Comparison of ENCODE assay signal across 8 cellular contexts in genomic region chr1:31788825-31789256, GRCh38. TPM values are rescaled to one million over a fixed set of nuclear protein-coding genes. Genes with fewer than 3 reads are reported as not detected.
DNase-seq lines count a peak whose midpoint lies in the region; ATAC-seq, FAIRE-seq and TF ChIP-seq lines count a peak whose summit lies in the region.

No MANE protein-coding gene starts in this region.

- no peak overlapping the region for H3K14ac ChIP-seq in H9 (ENCODE audit: insufficient read depth, low read length)

- POLR2A ChIA-PET in K562 (lab: Yijun Ruan, JAX), result interaction anchor here (0.6 to 1.5 kb wide), 20 partner anchors 8 to 285 kb away, joined by 3 to 9 read pairs (median 3); partner anchors contain the start of genes KHDRBS1, PEF1 and PTP4A2

- no peak overlapping the region for H2AK5ac ChIP-seq in H9 (ENCODE audit: insufficient read length, low read length)

- CTCF ChIA-PET in K562 (lab: Yijun Ruan, JAX; ENCODE audit: low intra/inter-chr PET ratio), result interaction anchor here (0.5 to 3.1 kb wide), 7 partner anchors 24 to 605 kb away, joined by 3 to 48 read pairs (median 7); no protein-coding TSS in a partner anchor

- peaks cover 3% of the 10 kb centered on the region; the same call in 1 of the 2 replicates for H3K4me1 ChIP-seq in H9 (ENCODE audit: insufficient read depth, low read length)
- peaks cover 9 to 29% of the 10 kb centered on the region in 2 experiments; a peak in 4 of 5 replicates for H3K4me1 ChIP-seq in K562 (replicated peaks in 1 of 2; ENCODE audit: control insufficient read depth in 2 of 2, insufficient read depth in 2 of 2, low read length in 2 of 2)
- H3K4me1 ChIP-seq in keratinocyte (ENCODE audit: control insufficient read depth, extremely low read depth, insufficient read depth, low read length), result peaks cover 11% of the 10 kb centered on the region

- H3K9ac ChIP-seq in H9 (ENCODE audit: extremely low read depth, insufficient read length, low read length), result no peak overlapping the region
- peak overlapping the region; percentile 93 to 95; a peak in 3 of 4 replicates for H3K9ac ChIP-seq in K562 (ENCODE audit: insufficient read depth in 1 of 2, low read depth in 2 of 2, low read length in 2 of 2)
- peak overlapping the region; percentile 90 for H3K9ac ChIP-seq in keratinocyte (ENCODE audit: control insufficient read depth, extremely low read depth, insufficient read depth, low read length)

- no peak overlapping the region for H3K56ac ChIP-seq in H9 (ENCODE audit: insufficient read length, low read depth, low read length)

- H3K4me3 Mint-ChIP-seq in H9, result peak overlapping the region; percentile 81 to 92
- H3K4me3 Mint-ChIP-seq in stimulated activated naive CD8-positive, alpha-beta T cell treated with anti-CD3 and anti-CD28 coated beads, Interleukin-15, amount 100 ng/mL, for 72 hours, result peak overlapping the region; percentile 83 to 88

- H3K27ac ChIP-seq in H9 (ENCODE audit: insufficient read length, low read depth, low read length) (no peak overlapping the region), K562 (ENCODE audit: extremely low read depth, low read depth, low read length) (peak overlapping the region; percentile 89; the same call in 2 of the 3 replicates), keratinocyte (ENCODE audit: control insufficient read depth, insufficient read depth, low read length) (peak overlapping the region; percentile 93)

- H2AFZ ChIP-seq in H9 (ENCODE audit: low read length), result no peak overlapping the region
- peak overlapping the region; percentile 100 for H2AFZ ChIP-seq in K562 (ENCODE audit: low read depth, low read length)
- H2AFZ ChIP-seq in keratinocyte (ENCODE audit: control insufficient read depth, low read length), result peak overlapping the region; percentile 91

- H2BK12ac ChIP-seq in H9 (ENCODE audit: insufficient read length, low read depth, low read length), result no peak overlapping the region

- no peak for TF ChIP-seq EP300 in K562 (IDR thresholded peaks at IDR 0.05; ENCODE audit: low read length)

- peaks cover 8 to 18% of the 10 kb centered on the region in 2 experiments for H3K4me1 Mint-ChIP-seq in H9
- peaks cover 25% of the 10 kb centered on the region for H3K4me1 Mint-ChIP-seq in stimulated activated naive CD8-positive, alpha-beta T cell treated with anti-CD3 and anti-CD28 coated beads, Interleukin-15, amount 100 ng/mL, for 72 hours

- no peak for TF ChIP-seq CTCF in H9 (conservative IDR thresholded peaks at IDR 0.05)
- no peak for TF ChIP-seq CTCF in K562 (IDR thresholded peaks at IDR 0.05 in 2 of 3, conservative IDR thresholded peaks at IDR 0.05 in 1 of 3; ENCODE audit: insufficient read depth in 2 of 3, low read depth in 1 of 3, low read length in 3 of 3)
- TF ChIP-seq CTCF in keratinocyte (optimal IDR thresholded peaks at IDR 0.05 in 1 of 3, IDR thresholded peaks at IDR 0.05 in 1 of 3, conservative IDR thresholded peaks at IDR 0.05 in 1 of 3; ENCODE audit: extremely low read depth in 1 of 3, insufficient read depth in 2 of 3, low read length in 3 of 3), result no peak

- H3K23me2 ChIP-seq in H9 (ENCODE audit: insufficient read length, low read depth, low read length, poor library complexity, severe bottlenecking), result peaks cover 6% of the 10 kb centered on the region

- H4K5ac ChIP-seq in H9 (ENCODE audit: insufficient read length, low read depth, low read length), result no peak overlapping the region

- peak overlapping the region; percentile 88 for H3K4me2 ChIP-seq in H9 (ENCODE audit: insufficient read depth, insufficient read length, low read length)
- peak overlapping the region; percentile 96 for H3K4me2 ChIP-seq in K562 (ENCODE audit: insufficient read depth, low read length)
- peak overlapping the region; percentile 99 for H3K4me2 ChIP-seq in keratinocyte (ENCODE audit: control insufficient read depth, extremely low read depth, insufficient read depth, low read depth, low read length)

- in situ Hi-C loops in K562 (cut with MboI), result no loop called here

- H4K91ac ChIP-seq in H9 (ENCODE audit: insufficient read length, low read depth, low read length), result no peak overlapping the region

- no peak for TF ChIP-seq RAD21 in K562 (CRISPR knock-in tag; conservative IDR thresholded peaks at IDR 0.05 in 1 of 2, IDR thresholded peaks at IDR 0.05 in 1 of 2)

- H3K18ac ChIP-seq in H9 (ENCODE audit: insufficient read length, low read depth, low read length), result no peak overlapping the region

- H4K8ac ChIP-seq in H9 (replicated peaks; ENCODE audit: insufficient read length, low read depth, low read length), result no peak overlapping the region

- H3K27me3 Mint-ChIP-seq in H9 (ENCODE audit: low read depth), result no peaks in the 10 kb centered on the region; the same call in 1 of the 2 replicates
- no peaks in the 10 kb centered on the region for H3K27me3 Mint-ChIP-seq in stimulated activated naive CD8-positive, alpha-beta T cell treated with anti-CD3 and anti-CD28 coated beads, Interleukin-15, amount 100 ng/mL, for 72 hours

- peak overlapping the region in 2 of 3 experiments; percentile 76 to 81; a peak in 2 of 7 replicates for H3K27ac Mint-ChIP-seq in H9
- H3K27ac Mint-ChIP-seq in stimulated activated naive CD8-positive, alpha-beta T cell treated with anti-CD3 and anti-CD28 coated beads, Interleukin-15, amount 100 ng/mL, for 72 hours, result peak overlapping the region in 1 of 2 donors; percentile 38

- intact Hi-C loops in K562 (cut with micrococcal nuclease), result loop anchor here (1.0 to 10.0 kb wide), 5 partner anchors 24 to 276 kb away; no protein-coding TSS in a partner anchor

- H3K27me3 ChIP-seq in H9 (ENCODE audit: insufficient read depth, low read length), result no peaks in the 10 kb centered on the region
- H3K27me3 ChIP-seq in K562 (ENCODE audit: control insufficient read depth in 2 of 2, insufficient read depth in 2 of 2, low read length in 2 of 2), result peaks cover 16 to 42% of the 10 kb centered on the region in 2 experiments
- no peaks in the 10 kb centered on the region for H3K27me3 ChIP-seq in keratinocyte (ENCODE audit: control insufficient read depth, extremely low read depth, insufficient read depth, low read length)

- H2BK15ac ChIP-seq in H9 (ENCODE audit: low read depth, low read length), result no peak overlapping the region

- peaks cover 4% of the 10 kb centered on the region for H3K9me1 ChIP-seq in K562 (ENCODE audit: control insufficient read depth, insufficient read depth, low read length)
- no peaks in the 10 kb centered on the region for H3K9me1 ChIP-seq in keratinocyte (ENCODE audit: control insufficient read depth, extremely low read depth, insufficient read depth, low read length)

- no peaks in the 10 kb centered on the region for H3K9me3 ChIP-seq in H9 (ENCODE audit: control insufficient read depth, low read depth, low read length)
- H3K9me3 ChIP-seq in K562 (replicated peaks; ENCODE audit: control insufficient read depth, insufficient read depth, low read depth, low read length), result no peaks in the 10 kb centered on the region
- H3K9me3 ChIP-seq in keratinocyte (ENCODE audit: control insufficient read depth, low read depth, low read length), result no peaks in the 10 kb centered on the region

- no peak overlapping the region for H2BK5ac ChIP-seq in H9 (ENCODE audit: insufficient read length, low read length)

- TF ChIP-seq POLR2A in K562 (conservative IDR thresholded peaks at IDR 0.05), result no peak

- FAIRE-seq in K562 (lab: Jason Lieb, UNC) (no peak), keratinocyte (lab: Jason Lieb, UNC) (peak; percentile 23)

- H3K4ac ChIP-seq in H9 (ENCODE audit: low read depth, low read length), result no peak overlapping the region

- WGBS in H9 (ENCODE audit: extremely low coverage, insufficient read length, low lambda C conversion rate), result no CpG with 5 or more reads among the region's 22 CpGs
- WGBS in K562 (ENCODE audit: insufficient coverage, low coverage, missing lambda C conversion rate), result 1% methylated on average over 17 of the region's 22 CpGs

- H3K4me3 ChIP-seq in K562, result peak overlapping the region; percentile 57
- H3K4me3 ChIP-seq in keratinocyte (ENCODE audit: control insufficient read depth in 2 of 3, extremely low read depth in 1 of 3, insufficient read depth in 2 of 3, low read depth in 1 of 3, low read length in 3 of 3), result peak overlapping the region; percentile 47 to 84 (median 83)

- H4K20me1 ChIP-seq in H9 (ENCODE audit: control insufficient read depth, insufficient read depth, insufficient read length), result no peaks in the 10 kb centered on the region
- peaks cover 4% of the 10 kb centered on the region for H4K20me1 ChIP-seq in K562 (replicated peaks; ENCODE audit: control insufficient read depth, insufficient read depth, low read length)
- no peaks in the 10 kb centered on the region for H4K20me1 ChIP-seq in keratinocyte (ENCODE audit: control insufficient read depth, extremely low read depth, insufficient read depth, low read length)

- no peak overlapping the region for H3K23ac ChIP-seq in H9 (ENCODE audit: insufficient read length, low read depth, low read length)

- no peak overlapping the region for H2BK120ac ChIP-seq in H9 (ENCODE audit: low read depth, low read length, poor library complexity, severe bottlenecking)

- DNase-seq in NCI-H1105 treated with DMSO at 0.1 percent for 48 hours (lab: John Stamatoyannopoulos, UW) (peak; percentile 62), NCI-H1105 (lab: John Stamatoyannopoulos, UW) (no peak), H9 (no peak), NCI-H226 (peak; percentile 81), K562 (ENCODE audit: extremely low read depth in 1 of 4, low spot score in 3 of 4) (peak in 1 of 4 experiments; percentile 28), keratinocyte (ENCODE audit: low read depth, low spot score) (no peak)
- no peak for DNase-seq in stimulated activated naive CD8-positive, alpha-beta T cell treated with anti-CD3 and anti-CD28 coated beads, Interleukin-15, amount 100 ng/mL, for 72 hours

- peak; percentile 58 for ATAC-seq in K562
- ATAC-seq in stimulated activated naive CD8-positive, alpha-beta T cell treated with anti-CD3 and anti-CD28 coated beads, Interleukin-15, amount 100 ng/mL, for 72 hours, result peak; percentile 70
- no peak for ATAC-seq in HG02938 (IDR thresholded peaks at IDR 0.05; ENCODE audit: unreplicated experiment)

- H3K36me3 Mint-ChIP-seq in H9 (ENCODE audit: insufficient read depth in 1 of 3, low read depth in 3 of 3), result no peaks in the 10 kb centered on the region

- H3K36me3 ChIP-seq in K562 (ENCODE audit: control insufficient read depth, insufficient read depth, low read length) (no peaks in the 10 kb centered on the region), keratinocyte (ENCODE audit: control insufficient read depth in 2 of 2, extremely low read depth in 1 of 2, insufficient read depth in 2 of 2, low read length in 2 of 2) (no peaks in the 10 kb centered on the region)

- no peaks in the 10 kb centered on the region for H3K9me3 Mint-ChIP-seq in H9
- H3K9me3 Mint-ChIP-seq in stimulated activated naive CD8-positive, alpha-beta T cell treated with anti-CD3 and anti-CD28 coated beads, Interleukin-15, amount 100 ng/mL, for 72 hours, result no peaks in the 10 kb centered on the region

- no peak overlapping the region for H2BK20ac ChIP-seq in H9 (ENCODE audit: low read depth, low read length, poor library complexity, severe bottlenecking)

- BruUV-seq in K562 (replicated peaks; lab: Mats Ljungman, UMichigan), result no TSS peak

- no peak overlapping the region for H3T11ph ChIP-seq in H9 (ENCODE audit: low read length)

- no peaks in the 10 kb centered on the region for H3K79me1 ChIP-seq in H9 (ENCODE audit: insufficient read depth, low read depth, low read length, poor library complexity, severe bottlenecking)

- dilution Hi-C loops in keratinocyte (cut with MboI; ENCODE audit: extremely low pct_ligation_motif_present, low sequenced_read_pairs), result no loop called here

- H3K79me2 ChIP-seq in H9 (ENCODE audit: insufficient read depth, low read length) (no peaks in the 10 kb centered on the region), K562 (ENCODE audit: control insufficient read depth, insufficient read depth, low read length) (no peaks in the 10 kb centered on the region), keratinocyte (ENCODE audit: control insufficient read depth, insufficient read depth, low read length) (no peaks in the 10 kb centered on the region)

RNA-seq across cellular contexts. Expression of gene ADGRB2, which starts 24.7 kb away (rescaled TPM):
- total RNA-seq in H9 (2021) (10.7 and 10.9 TPM in 2 replicates), K562 (2014; rRNA removed) (0.23 and 0.33 TPM in 2 replicates), K562 (2014; rRNA removed; fragmentation: Illumina TruSeq; extraction: Trizol) (0.04 TPM in 1 of 2 replicates, not detected in the other), K562 (2015; rRNA removed; fragmentation: Illumina TruSeq; extraction: Trizol) (0.22 and 0.23 TPM in 2 replicates), K562 (2021) (0.22 and 0.34 TPM in 2 replicates)
- 0.42 and 2.8 TPM in 2 replicates for total RNA-seq in K562 (2011; cell fraction: chromatin; rRNA removed; ENCODE audit: low replicate concordance)
- total RNA-seq in K562 (2011; cell fraction: nucleolus; rRNA removed), result 1.2 and 2.5 TPM in 2 replicates
- total RNA-seq in K562 (2011; cell fraction: nucleoplasm; rRNA removed), result 0.31 and 0.44 TPM in 2 replicates
- polyA plus RNA-seq in K562 (2011; rRNA removed) (0.14 and 0.38 TPM in 2 replicates), K562 (2014; fragmentation: Illumina TruSeq; extraction: Trizol) (0.07 and 0.11 TPM in 2 replicates), K562 (2014; fragmentation: Nextera tagmentation; extraction: Ambion mirVana) (not detected), K562 (2014; rRNA removed) (0.18 and 0.20 TPM in 2 replicates), keratinocyte (0.68 to 1.6 TPM (median 0.96 TPM) in 3 replicates)
- polyA plus RNA-seq in K562 (2011; cell fraction: cytosol; rRNA removed), result 0.27 and 0.35 TPM in 2 replicates
- 2.0 and 3.4 TPM in 2 replicates for polyA plus RNA-seq in K562 (2011; cell fraction: nucleus; rRNA removed)
- 0.17 and 0.54 TPM in 2 replicates for polyA plus RNA-seq in K562 (2012)
- polyA minus RNA-seq in K562 (2011; rRNA and poly(A)+ RNA removed), result 0.09 and 0.53 TPM in 2 replicates
- 1.2 TPM in 1 of 2 replicates, not detected in the other for polyA minus RNA-seq in K562 (2011; cell fraction: cytosol; rRNA and poly(A)+ RNA removed)
- polyA minus RNA-seq in K562 (2011; cell fraction: nucleus; rRNA and poly(A)+ RNA removed), result 0.67 and 1.7 TPM in 2 replicates
- polyA plus RNA-seq in keratinocyte (2011; ENCODE audit: low read depth), result 1.3 TPM
- 0.29 and 0.51 TPM in 2 replicates for polyA plus RNA-seq in keratinocyte (2011; cell fraction: cytosol; rRNA removed)
- polyA plus RNA-seq in keratinocyte (2011; cell fraction: nucleus; rRNA removed), result 2.4 and 5.0 TPM in 2 replicates
- 1.0 and 1.7 TPM in 2 replicates for polyA plus RNA-seq in keratinocyte (2012; ENCODE audit: low replicate concordance)
- 0.86 to 2.8 TPM (median 1.7 TPM) in 3 replicates for polyA minus RNA-seq in keratinocyte
- 2.3 TPM for polyA minus RNA-seq in keratinocyte (2011; cell fraction: cytosol; rRNA and poly(A)+ RNA removed)
- polyA minus RNA-seq in keratinocyte (2011; cell fraction: nucleus; rRNA and poly(A)+ RNA removed), result 2.3 and 2.8 TPM in 2 replicates

RNA-seq across cellular contexts. Expression of gene SPOCD1, which starts 27.0 kb away (rescaled TPM):
- total RNA-seq in H9 (2021) (1.5 and 2.7 TPM in 2 replicates), K562 (2014; rRNA removed) (0.20 and 0.27 TPM in 2 replicates), K562 (2014; rRNA removed; fragmentation: Illumina TruSeq; extraction: Trizol) (0.16 and 0.36 TPM in 2 replicates), K562 (2015; rRNA removed; fragmentation: Illumina TruSeq; extraction: Trizol) (0.23 and 0.25 TPM in 2 replicates), K562 (2021) (0.22 and 0.71 TPM in 2 replicates)
- total RNA-seq in K562 (2011; cell fraction: chromatin; rRNA removed; ENCODE audit: low replicate concordance), result 1.5 and 3.2 TPM in 2 replicates
- 2.8 and 3.0 TPM in 2 replicates for total RNA-seq in K562 (2011; cell fraction: nucleolus; rRNA removed)
- total RNA-seq in K562 (2011; cell fraction: nucleoplasm; rRNA removed), result 3.4 and 4.1 TPM in 2 replicates
- polyA plus RNA-seq in K562 (2011; rRNA removed) (0.39 and 0.63 TPM in 2 replicates), K562 (2014; fragmentation: Illumina TruSeq; extraction: Trizol) (0.19 and 0.42 TPM in 2 replicates), K562 (2014; fragmentation: Nextera tagmentation; extraction: Ambion mirVana) (under 1 TPM in 1 of 2 experiments, not detected in 1; 0.03 TPM), K562 (2014; rRNA removed) (0.25 and 0.46 TPM in 2 replicates), keratinocyte (3.3 to 12.0 TPM (median 4.7 TPM) in 3 replicates)
- 0.31 and 0.60 TPM in 2 replicates for polyA plus RNA-seq in K562 (2011; cell fraction: cytosol; rRNA removed)
- polyA plus RNA-seq in K562 (2011; cell fraction: nucleus; rRNA removed), result 1.6 and 2.8 TPM in 2 replicates
- polyA plus RNA-seq in K562 (2012), result 0.17 and 1.2 TPM in 2 replicates
- polyA minus RNA-seq in K562 (2011; rRNA and poly(A)+ RNA removed), result 0.21 and 0.67 TPM in 2 replicates
- 0.38 TPM in 1 of 2 replicates, not detected in the other for polyA minus RNA-seq in K562 (2011; cell fraction: cytosol; rRNA and poly(A)+ RNA removed)
- 1.00 and 1.9 TPM in 2 replicates for polyA minus RNA-seq in K562 (2011; cell fraction: nucleus; rRNA and poly(A)+ RNA removed)
- 0.15 TPM for polyA plus RNA-seq in keratinocyte (2011; ENCODE audit: low read depth)
- 3.0 and 4.7 TPM in 2 replicates for polyA plus RNA-seq in keratinocyte (2011; cell fraction: cytosol; rRNA removed)
- 14.8 and 23.8 TPM in 2 replicates for polyA plus RNA-seq in keratinocyte (2011; cell fraction: nucleus; rRNA removed)
- polyA plus RNA-seq in keratinocyte (2012; ENCODE audit: low replicate concordance), result 3.0 TPM in 1 of 2 replicates, not detected in the other
- 2.8 to 8.5 TPM (median 4.5 TPM) in 3 replicates for polyA minus RNA-seq in keratinocyte
- polyA minus RNA-seq in keratinocyte (2011; cell fraction: cytosol; rRNA and poly(A)+ RNA removed), result 7.5 TPM
- polyA minus RNA-seq in keratinocyte (2011; cell fraction: nucleus; rRNA and poly(A)+ RNA removed), result 3.3 and 6.2 TPM in 2 replicates

Comparison
In these comparisons a context has a peak if more than half of its experiments do, and no peak if none do; other contexts are left out.
1. DNase-seq: peak in NCI-H1105 treated with DMSO at 0.1 percent for 48 hours (single experiment) and NCI-H226 (single experiment); none in NCI-H1105 (single experiment), H9 (single experiment), keratinocyte (single experiment) and stimulated activated naive CD8-positive, alpha-beta T cell treated with anti-CD3 and anti-CD28 coated beads, Interleukin-15, amount 100 ng/mL, for 72 hours (0 of 2).
2. Peak in every context shown above with its lines, with median percentiles within 50 percentile points of each other: H3K4me2 ChIP-seq.